8 cellular contexts compared by ENCODE assay signal in the genomic region with DNA sequence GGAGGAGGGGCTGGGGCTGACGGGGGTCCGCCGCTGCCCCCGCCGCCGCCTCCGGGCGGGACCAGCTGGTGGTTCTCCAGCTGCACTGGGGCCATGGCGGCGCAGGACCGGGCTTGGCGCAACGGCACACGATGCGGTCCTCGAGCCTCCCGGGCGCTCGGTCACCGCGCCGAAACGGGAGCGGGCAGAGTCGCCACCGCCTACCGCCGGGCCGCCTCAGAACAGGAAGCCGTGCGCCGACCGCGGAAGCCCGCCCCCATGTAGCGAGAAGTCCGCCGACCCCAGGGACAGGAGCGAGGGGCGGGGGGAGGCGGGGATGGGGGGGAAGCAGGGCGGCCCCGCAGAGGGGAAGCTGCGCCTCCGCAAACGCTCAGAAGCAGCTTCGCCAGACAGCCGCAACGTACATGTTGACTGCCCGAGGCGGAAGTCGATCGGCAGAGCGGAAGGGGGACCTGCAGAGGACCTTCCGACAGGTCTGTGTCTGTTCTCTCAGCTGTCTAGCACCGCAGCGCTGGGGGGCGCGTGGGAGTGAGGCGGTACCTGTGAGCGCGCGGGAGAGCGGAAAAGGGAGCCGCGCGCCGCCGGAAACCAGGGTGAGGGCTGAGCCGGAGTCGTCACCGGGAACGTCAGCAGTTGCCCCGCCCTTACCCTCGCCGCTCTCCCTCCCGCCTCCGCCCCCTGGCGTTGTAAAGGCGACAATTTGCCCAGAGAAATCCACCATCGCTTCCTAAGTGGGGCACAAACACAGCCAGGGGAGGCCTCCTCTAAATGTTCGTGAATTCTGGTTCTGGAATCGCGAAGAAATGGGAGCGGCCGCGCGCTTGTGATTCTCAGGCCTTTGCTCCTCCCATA. TPM values are rescaled to one million over a fixed set of nuclear protein-coding genes. Genes with fewer than 3 reads are reported as not detected.
A peak's percentile ranks its signal among the peaks of the same experiment; 100 is the strongest.
DNase-seq lines count a peak whose midpoint lies in the region; ATAC-seq, FAIRE-seq and TF ChIP-seq lines count a peak whose summit lies in the region.

A gene (minus strand): TSS at position 225 of the 852 bp plus-strand sequence. CDS start 130 bp downstream, at position 95.

- no peaks in the 10 kb centered on the region for H3K27me3 Mint-ChIP-seq in T-helper 1 cell treated with Interleukin-12 subunit alpha and Interleukin-12 subunit beta and Interleukin-4 antibody, amounts not matched to agents 30 μg/mL and 1 μg/mL, for 36 hours (ENCODE audit: low read depth)

- peak; percentile 83 for FAIRE-seq in urothelium cell line (lab: Jason Lieb, UNC)

- peaks cover 23% of the 10 kb centered on the region for H3K4me1 ChIP-seq in left ventricle myocardium inferior
- peaks cover 5% of the 10 kb centered on the region for H3K4me1 ChIP-seq in psoas muscle

- peaks cover 4% of the 10 kb centered on the region for H3K36me3 Mint-ChIP-seq in T-helper 1 cell treated with Interleukin-12 subunit alpha and Interleukin-12 subunit beta and Interleukin-4 antibody, amounts not matched to agents 30 μg/mL and 1 μg/mL, for 36 hours (ENCODE audit: low read depth)

- H3K9me3 Mint-ChIP-seq in T-helper 1 cell treated with Interleukin-12 subunit alpha and Interleukin-12 subunit beta and Interleukin-4 antibody, amounts not matched to agents 30 μg/mL and 1 μg/mL, for 36 hours: no peaks in the 10 kb centered on the region

- WGBS in psoas muscle, 3 donors: 0 to 1% (median 0%) methylated on average over 24 to 86 of the region's 88 CpGs

- H3K4me1 Mint-ChIP-seq in T-helper 1 cell treated with Interleukin-12 subunit alpha and Interleukin-12 subunit beta and Interleukin-4 antibody, amounts not matched to agents 30 μg/mL and 1 μg/mL, for 36 hours (ENCODE audit: low read depth): peaks cover 23% of the 10 kb centered on the region

- ATAC-seq in HG02885 (IDR thresholded peaks at IDR 0.05; ENCODE audit: poor library complexity, unreplicated experiment) (peak; percentile 89), psoas muscle (peak; percentile 96 to 97 (median 97))

- DNase-seq in NCI-H1694 (lab: John Stamatoyannopoulos, UW) (peak; percentile 85), amygdala (lab: John Stamatoyannopoulos, UW) (peak; percentile 11 to 89 (median 74)), left ventricle myocardium inferior (peak; percentile 86), psoas muscle (peak; percentile 91 to 95), urothelium cell line (ENCODE audit: low spot score) (peak; percentile 85)

- no peaks in the 10 kb centered on the region for H3K36me3 ChIP-seq in left ventricle myocardium inferior
- no peaks in the 10 kb centered on the region for H3K36me3 ChIP-seq in psoas muscle (ENCODE audit: insufficient read depth in 1 of 2, low read depth in 1 of 2)

- H3K27ac Mint-ChIP-seq in T-helper 1 cell treated with Interleukin-12 subunit alpha and Interleukin-12 subunit beta and Interleukin-4 antibody, amounts not matched to agents 30 μg/mL and 1 μg/mL, for 36 hours: peak within 1 kb of the TSS; percentile 90

- intact Hi-C loops in left ventricle myocardium inferior (cut with micrococcal nuclease): no loop called here
- intact Hi-C loops in psoas muscle (cut with DNase I): loop anchor here in 1 of 2 donors (5.0 kb wide), 1 partner anchor 57 kb away; no protein-coding TSS in a partner anchor

- H3K9me3 ChIP-seq in left ventricle myocardium inferior (replicated peaks) (no peaks in the 10 kb centered on the region), psoas muscle (no peaks in the 10 kb centered on the region)

- H3K4me3 Mint-ChIP-seq in T-helper 1 cell treated with Interleukin-12 subunit alpha and Interleukin-12 subunit beta and Interleukin-4 antibody, amounts not matched to agents 30 μg/mL and 1 μg/mL, for 36 hours: peak within 1 kb of the TSS; percentile 84

- no peaks in the 10 kb centered on the region for H3K27me3 ChIP-seq in left ventricle myocardium inferior (ENCODE audit: low read depth)
- H3K27me3 ChIP-seq in psoas muscle (ENCODE audit: insufficient read depth in 3 of 3, low read length in 2 of 3): peaks cover 0 to 6% (median 0%) of the 10 kb centered on the region in 3 donors

- H3K4me3 ChIP-seq in left ventricle myocardium inferior: peak within 1 kb of the TSS; percentile 83
- H3K4me3 ChIP-seq in psoas muscle: peak within 1 kb of the TSS; percentile 91

- TF ChIP-seq POLR2A in GM15510 (IDR thresholded peaks at IDR 0.05; ENCODE audit: borderline replicate concordance, extremely low read depth, insufficient read length): peak; percentile 82

- TF ChIP-seq CTCF in left ventricle myocardium inferior (IDR thresholded peaks at IDR 0.05; ENCODE audit: borderline replicate concordance) (peak; percentile 56), psoas muscle (IDR thresholded peaks at IDR 0.05) (peak; percentile 52)

- H3K27ac ChIP-seq in left ventricle myocardium inferior (replicated peaks) (peak within 1 kb of the TSS; percentile 97), psoas muscle (peak within 1 kb of the TSS; percentile 99)

RNA-seq across cellular contexts. Expression of the gene that starts here (rescaled TPM):
- 30.7 TPM for total RNA-seq in left ventricle myocardium inferior
- 10 to 100 TPM; 46.6 to 63.2 (median 55.9) TPM for total RNA-seq in psoas muscle
- polyA plus RNA-seq in psoas muscle: 10 to 100 TPM; 10.7 to 23.9 (median 14.3) TPM

Comparison
In these comparisons a context has a peak if more than half of its experiments do, and no peak if none do; other contexts are left out.
1. Peak in every context shown above with its lines: DNase-seq, ATAC-seq, H3K4me3 ChIP-seq and H3K27ac ChIP-seq.